1 cellular context compared by ENCODE assay signal in the genomic region with DNA sequence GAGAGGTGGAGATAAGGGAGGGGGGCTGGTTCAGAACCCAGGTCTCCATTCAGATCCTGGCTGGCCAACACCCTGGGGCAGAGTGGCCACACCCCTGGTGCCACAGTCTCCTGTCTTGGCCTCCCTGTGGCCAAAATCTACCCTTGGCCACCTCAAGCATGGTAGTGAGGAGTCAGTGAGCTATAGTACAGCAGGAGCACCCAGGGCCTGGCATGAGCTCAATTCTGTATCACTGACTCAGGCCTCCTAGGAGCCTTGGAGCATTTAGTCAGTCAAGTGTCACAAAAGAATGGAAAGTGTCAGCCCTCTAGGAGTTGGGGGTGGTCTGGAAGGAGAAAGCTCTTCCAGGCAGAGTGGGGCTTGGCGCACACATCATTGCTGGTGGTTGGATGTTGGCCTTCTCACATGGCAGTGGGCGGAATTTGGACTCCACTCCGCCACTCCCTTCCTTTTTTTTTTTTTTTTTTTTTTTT.
TF ChIP-seq lines count a peak whose summit lies in the region.

No MANE protein-coding gene starts in this region.

TF ChIP-seq in endothelial cell of umbilical vein, 7 proteins besides CTCF, POLR2A, EP300 and RAD21:
- TF ChIP-seq POLR2AphosphoS5 (IDR thresholded peaks at IDR 0.05; ENCODE audit: insufficient read depth, low read depth, low read length) (no peak), FOS (IDR thresholded peaks at IDR 0.05; ENCODE audit: borderline replicate concordance, insufficient read depth, low read length) (no peak), GATA2 (IDR thresholded peaks at IDR 0.05; ENCODE audit: insufficient read depth, insufficient read length, low read depth, low read length) (no peak), JUN (IDR thresholded peaks at IDR 0.05; ENCODE audit: borderline replicate concordance, insufficient read depth, insufficient read length, low read depth) (no peak), MYC (IDR thresholded peaks at IDR 0.05; ENCODE audit: low read depth, low read length) (no peak), EZH2 (IDR thresholded peaks at IDR 0.05; ENCODE audit: borderline replicate concordance, low read depth, low read length, severe bottlenecking) (no peak)
- TF ChIP-seq, protein P1, sequence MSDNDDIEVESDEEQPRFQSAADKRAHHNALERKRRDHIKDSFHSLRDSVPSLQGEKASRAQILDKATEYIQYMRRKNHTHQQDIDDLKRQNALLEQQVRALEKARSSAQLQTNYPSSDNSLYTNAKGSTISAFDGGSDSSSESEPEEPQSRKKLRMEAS (IDR thresholded peaks at IDR 0.05; ENCODE audit: insufficient read depth, insufficient read length) = no peak
